ENCODE assay signal across 27 cellular contexts in genomic region chr3:35671483-35671882, GRCh38. TPM values are rescaled to one million over a fixed set of nuclear protein-coding genes. Genes with fewer than 3 reads are reported as not detected.
A peak's percentile ranks its signal among the peaks of the same experiment; 100 is the strongest.
DNase-seq lines count a peak whose midpoint lies in the region; ATAC-seq and TF ChIP-seq lines count a peak whose summit lies in the region.
"Had no signal": no experiment of that assay in that cellular context is flagged by ENCODE, and none has a peak within 500 bp of the region (broad histone marks: within the 10 kb centered on the region; RNA-seq: fewer than 3 reads in every experiment).

No MANE protein-coding gene starts in this region.

- no peaks in the 10 kb centered on the region for H3K27me3 ChIP-seq in gastrocnemius medialis
- H3K27me3 ChIP-seq: BE2C, MG63 had no signal

- H3K27ac ChIP-seq in gastrocnemius medialis, result peak overlapping the region; percentile 13 to 94 (median 73)
- H3K27ac ChIP-seq: 22Rv1, RWPE1 had no signal

- no peaks in the 10 kb centered on the region for H3K36me3 ChIP-seq in gastrocnemius medialis
- H3K36me3 ChIP-seq: BE2C, MG63 had no signal

- TF ChIP-seq POLR2A in gastrocnemius medialis (IDR thresholded peaks at IDR 0.05), result no peak

- POLR2A ChIA-PET in activated CD4-positive, alpha-beta T cell treated with anti-CD3 and anti-CD28 coated beads for 36 hours (lab: Charles Lee), result no interaction called here
- POLR2A ChIA-PET in activated CD4-positive, alpha-beta T cell treated with anti-CD3 and anti-CD28 coated beads, Interleukin-2, amount 10 ng/mL, durations not matched to agents 7 days and 5 days (lab: Charles Lee), result no interaction called here

- no peak for DNase-seq in activated CD4-positive, alpha-beta T cell treated with anti-CD3 and anti-CD28 coated beads for 36 hours
- DNase-seq in activated CD4-positive, alpha-beta T cell treated with anti-CD3 and anti-CD28 coated beads, Interleukin-2, amount 10 ng/mL, durations not matched to agents 7 days and 5 days, result no peak
- peak; percentile 22 for DNase-seq in NAMALWA (ENCODE audit: low spot score)
- no peak for DNase-seq in gastrocnemius medialis
- no peak for DNase-seq in natural killer cell
- DNase-seq in CD1c-positive myeloid dendritic cell (ENCODE audit: extremely low spot score), result no peak
- DNase-seq in hepatic stellate cell (ENCODE audit: low spot score), result no peak
- DNase-seq: BE2C; CD4-positive, alpha-beta T cell; EL; GDM1; H9; MG63; NCI-H2029; NCI-H446; NCI-H524 treated with DMSO at 0.1 percent for 48 hours; NCI-H774; SHP77 had no signal

- H3K9me3 Mint-ChIP-seq in activated CD4-positive, alpha-beta T cell treated with anti-CD3 and anti-CD28 coated beads for 36 hours (ENCODE audit: low read depth), result no peaks in the 10 kb centered on the region
- no peaks in the 10 kb centered on the region for H3K9me3 Mint-ChIP-seq in activated CD4-positive, alpha-beta T cell treated with anti-CD3 and anti-CD28 coated beads, Interleukin-2, amount 10 ng/mL, durations not matched to agents 7 days and 5 days
- H3K9me3 Mint-ChIP-seq in brain (no peaks in the 10 kb centered on the region), natural killer cell (peaks cover 6 to 10% of the 10 kb centered on the region in 2 donors)
- H3K9me3 Mint-ChIP-seq: CD4-positive, alpha-beta T cell; GM23338; H9 had no signal

- no peak overlapping the region for H3K4me3 ChIP-seq in gastrocnemius medialis
- H3K4me3 ChIP-seq: GM12878, GM23338, MG63 had no signal

- CTCF ChIA-PET in activated CD4-positive, alpha-beta T cell treated with anti-CD3 and anti-CD28 coated beads for 36 hours (lab: Charles Lee), result no interaction called here
- CTCF ChIA-PET in activated CD4-positive, alpha-beta T cell treated with anti-CD3 and anti-CD28 coated beads, Interleukin-2, amount 10 ng/mL, durations not matched to agents 7 days and 5 days (lab: Charles Lee), result no interaction called here

- H3K27ac Mint-ChIP-seq in activated CD4-positive, alpha-beta T cell treated with anti-CD3 and anti-CD28 coated beads for 36 hours, result no peak overlapping the region
- H3K27ac Mint-ChIP-seq in activated CD4-positive, alpha-beta T cell treated with anti-CD3 and anti-CD28 coated beads, Interleukin-2, amount 10 ng/mL, durations not matched to agents 7 days and 5 days, result no peak overlapping the region
- H3K27ac Mint-ChIP-seq in brain, result peak overlapping the region in 3 of 5 experiments; percentile 6 to 76 (median 32)
- no peak overlapping the region for H3K27ac Mint-ChIP-seq in natural killer cell
- H3K27ac Mint-ChIP-seq: CD4-positive, alpha-beta T cell; GM23338; H9 had no signal

- H3K4me3 Mint-ChIP-seq in activated CD4-positive, alpha-beta T cell treated with anti-CD3 and anti-CD28 coated beads for 36 hours, result no peak overlapping the region
- H3K4me3 Mint-ChIP-seq in activated CD4-positive, alpha-beta T cell treated with anti-CD3 and anti-CD28 coated beads, Interleukin-2, amount 10 ng/mL, durations not matched to agents 7 days and 5 days, result no peak overlapping the region
- H3K4me3 Mint-ChIP-seq in brain, result peak overlapping the region in 1 of 5 experiments; percentile 17
- H3K4me3 Mint-ChIP-seq in natural killer cell, result no peak overlapping the region
- H3K4me3 Mint-ChIP-seq: CD4-positive, alpha-beta T cell; GM23338; H9 had no signal

- intact Hi-C loops in activated CD4-positive, alpha-beta T cell treated with anti-CD3 and anti-CD28 coated beads for 36 hours (cut with DNase I, micrococcal nuclease), result no loop called here
- intact Hi-C loops in gastrocnemius medialis (cut with DNase I; ENCODE audit: low total_unique reads) (no loop called here), natural killer cell (cut with micrococcal nuclease) (no loop called here)

- H3K9me3 ChIP-seq in gastrocnemius medialis, result no peaks in the 10 kb centered on the region
- H3K9me3 ChIP-seq: BE2C, MG63 had no signal

- peak; percentile 19 for ATAC-seq in activated CD4-positive, alpha-beta T cell treated with anti-CD3 and anti-CD28 coated beads for 36 hours
- ATAC-seq in gastrocnemius medialis (no peak), natural killer cell (no peak)
- ATAC-seq: GM12878, GM23338, HepG2, Panc1 had no signal

- peaks cover 48 to 59% of the 10 kb centered on the region in 2 donors for H3K4me1 ChIP-seq in gastrocnemius medialis
- H3K4me1 ChIP-seq: BE2C had no signal

- in situ Hi-C loops in gastrocnemius medialis (cut with MboI; ENCODE audit: low sequenced_read_pairs in 4 of 4), result no loop called here

- H3K27me3 Mint-ChIP-seq in activated CD4-positive, alpha-beta T cell treated with anti-CD3 and anti-CD28 coated beads for 36 hours, result no peaks in the 10 kb centered on the region
- no peaks in the 10 kb centered on the region for H3K27me3 Mint-ChIP-seq in activated CD4-positive, alpha-beta T cell treated with anti-CD3 and anti-CD28 coated beads, Interleukin-2, amount 10 ng/mL, durations not matched to agents 7 days and 5 days
- no peaks in the 10 kb centered on the region for H3K27me3 Mint-ChIP-seq in brain
- H3K27me3 Mint-ChIP-seq in natural killer cell (ENCODE audit: low read depth in 2 of 2), result no peaks in the 10 kb centered on the region
- H3K27me3 Mint-ChIP-seq: CD4-positive, alpha-beta T cell had no signal

- no peak for TF ChIP-seq CTCF in brain (conservative IDR thresholded peaks at IDR 0.05)
- TF ChIP-seq CTCF in gastrocnemius medialis (IDR thresholded peaks at IDR 0.05 in 4 of 5, conservative IDR thresholded peaks at IDR 0.05 in 1 of 5), result no peak
- no peak for TF ChIP-seq CTCF in natural killer cell (IDR thresholded peaks at IDR 0.05)

- no peaks in the 10 kb centered on the region for H3K36me3 Mint-ChIP-seq in activated CD4-positive, alpha-beta T cell treated with anti-CD3 and anti-CD28 coated beads for 36 hours (ENCODE audit: low read depth)
- no peaks in the 10 kb centered on the region for H3K36me3 Mint-ChIP-seq in activated CD4-positive, alpha-beta T cell treated with anti-CD3 and anti-CD28 coated beads, Interleukin-2, amount 10 ng/mL, durations not matched to agents 7 days and 5 days (ENCODE audit: low read depth)
- H3K36me3 Mint-ChIP-seq in brain (peaks cover 4% of the 10 kb centered on the region), natural killer cell (no peaks in the 10 kb centered on the region)

- H3K4me1 Mint-ChIP-seq in activated CD4-positive, alpha-beta T cell treated with anti-CD3 and anti-CD28 coated beads for 36 hours, result peaks cover 6% of the 10 kb centered on the region
- H3K4me1 Mint-ChIP-seq in activated CD4-positive, alpha-beta T cell treated with anti-CD3 and anti-CD28 coated beads, Interleukin-2, amount 10 ng/mL, durations not matched to agents 7 days and 5 days, result no peaks in the 10 kb centered on the region
- H3K4me1 Mint-ChIP-seq in brain (peaks cover 78% of the 10 kb centered on the region), natural killer cell (no peaks in the 10 kb centered on the region)
- H3K4me1 Mint-ChIP-seq: GM23338, H9 had no signal

RNA-seq across cellular contexts. Expression of gene ARPP21, which starts 32.2 kb away (rescaled TPM):
- not detected for total RNA-seq in activated CD4-positive, alpha-beta T cell treated with anti-CD3 and anti-CD28 coated beads for 36 hours
- total RNA-seq in activated CD4-positive, alpha-beta T cell treated with anti-CD3 and anti-CD28 coated beads, Interleukin-2, amount 10 ng/mL, durations not matched to agents 7 days and 5 days, result not detected
- polyA plus RNA-seq in brain (ENCODE audit: insufficient read depth, low read depth, low replicate concordance), result 9.4 TPM
- 10 to 100 TPM; 58.7 to 93.8 (median 67.5) TPM for total RNA-seq in gastrocnemius medialis
- not detected for total RNA-seq in natural killer cell
- total RNA-seq: CD4-positive, alpha-beta T cell; GM12878; GM23338; H9; HepG2; HT1080; SK-MEL-5 had no signal
- polyA plus RNA-seq: GM12878, GM23338, HepG2 had no signal

Comparison
In these comparisons a context has a peak if more than half of its experiments do, and no peak if none do; other contexts are left out.
1. H3K27ac Mint-ChIP-seq: peak in brain (3 of 5); none in activated CD4-positive, alpha-beta T cell treated with anti-CD3 and anti-CD28 coated beads for 36 hours (single experiment), activated CD4-positive, alpha-beta T cell treated with anti-CD3 and anti-CD28 coated beads, Interleukin-2, amount 10 ng/mL, durations not matched to agents 7 days and 5 days (single experiment) and natural killer cell (0 of 2).
2. RNA of gene ARPP21, which starts 32.2 kb away (total RNA-seq): 58.7 to 93.8 TPM in gastrocnemius medialis; not detected in activated CD4-positive, alpha-beta T cell treated with anti-CD3 and anti-CD28 coated beads for 36 hours, not detected in activated CD4-positive, alpha-beta T cell treated with anti-CD3 and anti-CD28 coated beads, Interleukin-2, amount 10 ng/mL, durations not matched to agents 7 days and 5 days and not detected in natural killer cell; every median in the first group is over 10 times any median in the second.